In the genomic region with DNA sequence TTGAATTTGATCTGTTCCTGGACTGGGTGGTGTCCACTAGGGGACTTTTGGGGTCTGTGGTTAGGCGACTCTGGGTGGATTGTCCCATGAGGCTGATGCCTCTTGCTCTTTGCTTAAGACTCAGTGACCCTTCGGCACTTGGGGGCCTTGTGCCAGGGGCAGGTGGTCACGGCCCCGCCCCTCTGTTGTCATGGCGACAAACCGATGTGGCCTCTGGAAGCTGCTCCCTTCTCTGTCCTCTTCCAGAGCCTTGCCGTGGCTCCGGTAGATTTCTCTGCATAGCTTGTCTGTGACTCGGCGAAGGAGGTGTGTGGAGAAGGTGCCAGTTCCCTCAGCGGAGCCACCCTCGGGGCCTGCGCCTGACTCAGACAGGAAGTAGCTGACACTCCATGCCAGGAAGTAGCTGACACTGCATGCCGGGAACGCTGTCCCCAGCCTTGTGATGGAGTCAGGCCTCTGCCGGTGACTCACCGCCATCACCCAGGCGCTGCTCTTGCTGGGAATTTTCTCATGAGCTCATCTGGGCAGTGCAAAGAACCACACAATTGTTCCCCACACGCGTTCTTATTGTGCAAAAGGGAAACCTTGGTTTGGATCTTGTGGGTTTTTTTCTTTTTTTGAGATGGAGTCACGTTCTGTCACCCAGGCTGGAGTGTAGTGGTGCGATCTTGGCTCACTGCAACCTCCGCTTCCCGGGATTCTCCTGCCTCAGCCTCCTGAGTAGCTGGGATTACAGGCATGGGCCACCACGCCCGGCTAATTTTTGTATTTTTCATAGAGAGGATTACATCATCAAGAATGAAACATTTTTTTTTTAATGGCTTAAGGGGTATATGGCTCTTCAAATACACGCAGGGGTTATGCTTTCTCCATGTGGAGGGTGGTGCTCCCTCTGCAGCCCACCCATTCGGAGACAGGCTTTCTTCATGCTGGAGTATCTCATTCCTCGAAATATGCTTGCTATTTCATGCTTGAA, we compare ENCODE assay signal across 8 cellular contexts.
DNase-seq lines count a peak whose midpoint lies in the region; ATAC-seq and TF ChIP-seq lines count a peak whose summit lies in the region.

No MANE protein-coding gene starts in this region.

- peak overlapping the region; percentile 95 to 97 for H3K27ac ChIP-seq in ascending aorta

- H3K4me3 Mint-ChIP-seq in T-helper 2 cell treated with Interferon-gamma antibody and Interleukin-4, amounts not matched to agents 5 μg/mL and 100 μg/mL, for 36 hours = peak overlapping the region; percentile 61

- no peaks in the 10 kb centered on the region for H3K27me3 Mint-ChIP-seq in T-helper 2 cell treated with Interferon-gamma antibody and Interleukin-4, amounts not matched to agents 5 μg/mL and 100 μg/mL, for 36 hours (ENCODE audit: low read depth)

- intact Hi-C loops in ascending aorta (cut with DNase I) = loop anchor here (2.0 to 10.0 kb wide), 4 partner anchors 53 to 331 kb away; partner anchors contain the start of gene PFKFB3

- H3K36me3 ChIP-seq in ascending aorta = no peaks in the 10 kb centered on the region

- DNase-seq in NK-92 treated with Interleukin-12 subunit alpha and Interleukin-12 subunit beta, amount 100 ng/mL, for 24 hours (lab: John Stamatoyannopoulos, UW) = peak; percentile 86
- DNase-seq in NK-92 (lab: John Stamatoyannopoulos, UW; ENCODE audit: unreplicated experiment) = no peak
- peak; percentile 94 for DNase-seq in T-helper 2 cell treated with Interferon-gamma antibody and Interleukin-4, amounts not matched to agents 5 μg/mL and 100 μg/mL, for 36 hours (ENCODE audit: low spot score)
- DNase-seq in ascending aorta (ENCODE audit: low spot score in 2 of 2) = peak; percentile 99
- peak; percentile 95 for DNase-seq in hepatic stellate cell (ENCODE audit: low spot score)
- peak; percentile 94 for DNase-seq in skeletal muscle cell (ENCODE audit: low read depth)
- no peak for DNase-seq in NCI-H2196 (lab: John Stamatoyannopoulos, UW; ENCODE audit: unreplicated experiment)

- H3K4me3 ChIP-seq in ascending aorta (peak overlapping the region; percentile 23 to 32), skeletal muscle cell (ENCODE audit: low read depth, low read length) (peak overlapping the region; percentile 29)

- peaks cover 11% of the 10 kb centered on the region for H3K36me3 Mint-ChIP-seq in T-helper 2 cell treated with Interferon-gamma antibody and Interleukin-4, amounts not matched to agents 5 μg/mL and 100 μg/mL, for 36 hours (ENCODE audit: low read depth)

- H3K4me1 ChIP-seq in ascending aorta = peaks cover 10 to 47% of the 10 kb centered on the region in 2 donors

- no peaks in the 10 kb centered on the region for H3K9me3 ChIP-seq in ascending aorta

- no peaks in the 10 kb centered on the region for H3K27me3 ChIP-seq in ascending aorta

- peak; percentile 74 for ATAC-seq in HG03378 (IDR thresholded peaks at IDR 0.05; ENCODE audit: unreplicated experiment)

- H3K27ac Mint-ChIP-seq in T-helper 2 cell treated with Interferon-gamma antibody and Interleukin-4, amounts not matched to agents 5 μg/mL and 100 μg/mL, for 36 hours = peak overlapping the region; percentile 93

- peaks cover 51% of the 10 kb centered on the region for H3K4me1 Mint-ChIP-seq in T-helper 2 cell treated with Interferon-gamma antibody and Interleukin-4, amounts not matched to agents 5 μg/mL and 100 μg/mL, for 36 hours (ENCODE audit: low read depth)

- TF ChIP-seq CTCF in ascending aorta (IDR thresholded peaks at IDR 0.05) = no peak

- H3K9me3 Mint-ChIP-seq in T-helper 2 cell treated with Interferon-gamma antibody and Interleukin-4, amounts not matched to agents 5 μg/mL and 100 μg/mL, for 36 hours = no peaks in the 10 kb centered on the region

Comparison
In these comparisons a context has a peak if more than half of its experiments do, and no peak if none do; other contexts are left out.
1. DNase-seq: peak in NK-92 treated with Interleukin-12 subunit alpha and Interleukin-12 subunit beta, amount 100 ng/mL, for 24 hours (single experiment), T-helper 2 cell treated with Interferon-gamma antibody and Interleukin-4, amounts not matched to agents 5 μg/mL and 100 μg/mL, for 36 hours (single experiment), ascending aorta (2 of 2), hepatic stellate cell (single experiment) and skeletal muscle cell (single experiment); none in NK-92 (single experiment) and NCI-H2196 (single experiment).